Comparison of ENCODE assay signal across 15 cellular contexts in genomic region chr7:84538268-84538667, GRCh38.
DNase-seq lines count a peak whose midpoint lies in the region; ATAC-seq, FAIRE-seq and TF ChIP-seq lines count a peak whose summit lies in the region.
"Had no signal": no experiment of that assay in that cellular context is flagged by ENCODE, and none has a peak within 500 bp of the region (broad histone marks: within the 10 kb centered on the region; RNA-seq: fewer than 3 reads in every experiment).

No MANE protein-coding gene starts in this region.

- DNase-seq in astrocyte (ENCODE audit: low read depth) (peak; percentile 14), amniotic stem cell (lab: John Stamatoyannopoulos, UW) (no peak), urothelium cell line (ENCODE audit: low spot score) (no peak)
- no peak for DNase-seq in activated naive CD4-positive, alpha-beta T cell treated with anti-CD3 and anti-CD28 coated beads, Interleukin-2, amount 50 U/mL, for 72 hours (ENCODE audit: low spot score in 2 of 2)
- DNase-seq: BE2C; CD4-positive, alpha-beta memory T cell; DND-41; GF-D8 had no signal

- H3K27me3 Mint-ChIP-seq in astrocyte (ENCODE audit: low read depth, unreplicated experiment), result no peaks in the 10 kb centered on the region
- H3K27me3 Mint-ChIP-seq: CD4-positive, alpha-beta memory T cell had no signal

- H3K27ac Mint-ChIP-seq in astrocyte (ENCODE audit: unreplicated experiment), result no peak overlapping the region
- no peak overlapping the region for H3K27ac Mint-ChIP-seq in activated naive CD4-positive, alpha-beta T cell treated with anti-CD3 and anti-CD28 coated beads, Interleukin-2, amount 50 U/mL, for 72 hours
- H3K27ac Mint-ChIP-seq: CD4-positive, alpha-beta memory T cell had no signal

- no peaks in the 10 kb centered on the region for H4K20me1 ChIP-seq in astrocyte (ENCODE audit: insufficient read depth, low read length)

- H3K4me3 ChIP-seq in astrocyte (ENCODE audit: insufficient read depth, low read depth, low read length), result no peak overlapping the region
- no peak overlapping the region for H3K4me3 ChIP-seq in gastroesophageal sphincter
- no peak overlapping the region for H3K4me3 ChIP-seq in rectal smooth muscle tissue (ENCODE audit: low read length)
- H3K4me3 ChIP-seq: A549 had no signal

- H3K4me1 ChIP-seq in astrocyte (ENCODE audit: insufficient read depth, low read length), result no peaks in the 10 kb centered on the region
- peaks cover 0 to 29% (median 0%) of the 10 kb centered on the region in 3 donors for H3K4me1 ChIP-seq in gastroesophageal sphincter
- H3K4me1 ChIP-seq in rectal smooth muscle tissue (ENCODE audit: control insufficient read depth, insufficient read depth, low read length), result peaks cover 9% of the 10 kb centered on the region

- no peak overlapping the region for H2AFZ ChIP-seq in astrocyte (ENCODE audit: low read depth, low read length)

- no peak for FAIRE-seq in astrocyte (lab: Jason Lieb, UNC)
- FAIRE-seq in urothelium cell line (lab: Jason Lieb, UNC), result no peak
- FAIRE-seq: A549, H54 had no signal

- no peaks in the 10 kb centered on the region for H3K36me3 ChIP-seq in astrocyte (ENCODE audit: insufficient read depth, low read length)
- no peaks in the 10 kb centered on the region for H3K36me3 ChIP-seq in gastroesophageal sphincter
- no peaks in the 10 kb centered on the region for H3K36me3 ChIP-seq in rectal smooth muscle tissue (ENCODE audit: control insufficient read depth, insufficient read depth, low read length)
- H3K36me3 ChIP-seq: BE2C had no signal

- no peaks in the 10 kb centered on the region for H3K4me1 Mint-ChIP-seq in astrocyte (ENCODE audit: low read depth, unreplicated experiment)
- H3K4me1 Mint-ChIP-seq: CD4-positive, alpha-beta memory T cell had no signal

- 30 to 42% methylated on average over 3 to 5 of the region's 5 CpGs for WGBS in gastroesophageal sphincter (ENCODE audit: low coverage in 1 of 2), 2 donors

- ATAC-seq in gastroesophageal sphincter, result no peak
- ATAC-seq in GM18873 (IDR thresholded peaks at IDR 0.05; ENCODE audit: low FRiP score, unreplicated experiment), result no peak
- ATAC-seq in activated naive CD4-positive, alpha-beta T cell treated with anti-CD3 and anti-CD28 coated beads, Interleukin-2, amount 50 U/mL, for 72 hours, result no peak
- ATAC-seq: A549, HCT116 had no signal

- H3K4me3 Mint-ChIP-seq in astrocyte (ENCODE audit: unreplicated experiment), result no peak overlapping the region
- H3K4me3 Mint-ChIP-seq: CD4-positive, alpha-beta memory T cell had no signal

- H3K9ac ChIP-seq in astrocyte (ENCODE audit: low read length) (no peak overlapping the region), rectal smooth muscle tissue (ENCODE audit: low read length) (no peak overlapping the region)

- no peaks in the 10 kb centered on the region for H3K9me3 Mint-ChIP-seq in astrocyte (ENCODE audit: unreplicated experiment)
- no peaks in the 10 kb centered on the region for H3K9me3 Mint-ChIP-seq in activated naive CD4-positive, alpha-beta T cell treated with anti-CD3 and anti-CD28 coated beads, Interleukin-2, amount 50 U/mL, for 72 hours

- TF ChIP-seq CTCF in astrocyte (IDR thresholded peaks at IDR 0.05; ENCODE audit: insufficient read depth, low read depth, low read length) (no peak), gastroesophageal sphincter (IDR thresholded peaks at IDR 0.05) (no peak)

- no peaks in the 10 kb centered on the region for H3K36me3 Mint-ChIP-seq in astrocyte (ENCODE audit: low read depth, unreplicated experiment)
- H3K36me3 Mint-ChIP-seq in activated naive CD4-positive, alpha-beta T cell treated with anti-CD3 and anti-CD28 coated beads, Interleukin-2, amount 50 U/mL, for 72 hours, result no peaks in the 10 kb centered on the region
- H3K36me3 Mint-ChIP-seq: CD4-positive, alpha-beta memory T cell had no signal

- no peak overlapping the region for H3K27ac ChIP-seq in astrocyte (ENCODE audit: low read depth, low read length)
- H3K27ac ChIP-seq in gastroesophageal sphincter, result peak overlapping the region; percentile 29 to 64 (median 60)
- H3K27ac ChIP-seq in rectal smooth muscle tissue (ENCODE audit: low read depth, low read length), result peak overlapping the region; percentile 32
- H3K27ac ChIP-seq: C4-2B had no signal

- no peaks in the 10 kb centered on the region for H3K27me3 ChIP-seq in astrocyte (ENCODE audit: insufficient read depth, low read length)
- no peaks in the 10 kb centered on the region for H3K27me3 ChIP-seq in gastroesophageal sphincter
- no peaks in the 10 kb centered on the region for H3K27me3 ChIP-seq in rectal smooth muscle tissue (ENCODE audit: control insufficient read depth, insufficient read depth, low read length)
- H3K27me3 ChIP-seq: BE2C had no signal

- TF ChIP-seq EP300 in gastroesophageal sphincter (IDR thresholded peaks at IDR 0.05), result no peak

- H3K79me2 ChIP-seq in astrocyte (ENCODE audit: insufficient read depth, low read length), result no peaks in the 10 kb centered on the region

- no peak overlapping the region for H3K4me2 ChIP-seq in astrocyte (ENCODE audit: low read length)
- H3K4me2 ChIP-seq: A549 had no signal

- no peak for TF ChIP-seq POLR2A in gastroesophageal sphincter (IDR thresholded peaks at IDR 0.05)

- no peaks in the 10 kb centered on the region for H3K9me3 ChIP-seq in astrocyte (ENCODE audit: insufficient read depth, low read depth, low read length)
- no peaks in the 10 kb centered on the region for H3K9me3 ChIP-seq in gastroesophageal sphincter
- H3K9me3 ChIP-seq: A549, BE2C had no signal
